ENCODE assay signal across 11 cellular contexts in the genomic region with DNA sequence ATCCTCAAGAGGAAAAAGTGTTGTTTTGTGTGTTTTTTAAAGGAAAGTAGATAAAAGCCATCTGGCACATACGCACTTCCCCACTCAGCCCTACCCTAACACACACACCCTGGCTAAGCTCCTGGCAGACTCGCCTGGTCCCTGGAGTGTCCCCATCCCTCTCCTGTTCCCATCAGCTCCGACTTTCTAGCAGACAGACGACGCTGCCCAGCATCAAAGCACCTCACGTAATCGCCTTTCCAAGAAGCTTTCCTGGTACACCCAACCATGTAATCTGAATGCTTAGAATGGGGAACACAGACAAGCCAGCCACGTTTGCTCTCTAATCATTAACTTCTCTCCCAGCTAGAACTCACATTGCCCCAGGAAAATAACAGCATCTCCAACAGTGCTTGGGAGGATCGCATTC.
DNase-seq lines count a peak whose midpoint lies in the region; ATAC-seq and TF ChIP-seq lines count a peak whose summit lies in the region.
"Had no signal": no experiment of that assay in that cellular context is flagged by ENCODE, and none has a peak within 500 bp of the region (broad histone marks: within the 10 kb centered on the region; RNA-seq: fewer than 3 reads in every experiment).

No MANE protein-coding gene starts in this region.

- ATAC-seq in lower lobe of right lung (peak; percentile 69 to 82), HG03039 (IDR thresholded peaks at IDR 0.05; ENCODE audit: unreplicated experiment) (no peak)

- H3K9me3 ChIP-seq in duodenal mucosa (ENCODE audit: control insufficient read depth in 1 of 2, low read length in 2 of 2): no peaks in the 10 kb centered on the region
- H3K9me3 ChIP-seq in lower lobe of right lung: no peaks in the 10 kb centered on the region
- no peaks in the 10 kb centered on the region for H3K9me3 ChIP-seq in spleen

- WGBS in spleen, 5 donors: 64 to 78% (median 75%) methylated on average over 9 of the region's 9 CpGs

- H3K9ac ChIP-seq in duodenal mucosa (ENCODE audit: low read depth in 1 of 2, low read length in 2 of 2): no peak overlapping the region

- TF ChIP-seq CTCF in lower lobe of right lung (IDR thresholded peaks at IDR 0.05): no peak
- TF ChIP-seq CTCF in spleen (IDR thresholded peaks at IDR 0.05 in 8 of 11, conservative IDR thresholded peaks at IDR 0.05 in 3 of 11): no peak

- H3K27me3 ChIP-seq in duodenal mucosa (ENCODE audit: control insufficient read depth in 1 of 2, insufficient read depth in 2 of 2, low read length in 2 of 2) (no peaks in the 10 kb centered on the region), lower lobe of right lung (ENCODE audit: low read depth) (no peaks in the 10 kb centered on the region), spleen (replicated peaks in 1 of 7) (no peaks in the 10 kb centered on the region)

- H3K36me3 ChIP-seq in duodenal mucosa (ENCODE audit: control insufficient read depth in 1 of 2, insufficient read depth in 2 of 2, low read length in 2 of 2) (peaks cover 5 to 8% of the 10 kb centered on the region in 2 donors), lower lobe of right lung (peaks cover 3% of the 10 kb centered on the region), spleen (peaks cover 0 to 14% (median 0%) of the 10 kb centered on the region in 6 donors)

- peak; percentile 59 for DNase-seq in HK-2 (ENCODE audit: unreplicated experiment)
- DNase-seq in lower lobe of right lung: no peak
- peak; percentile 22 for DNase-seq in spleen
- no peak for DNase-seq in iPS-NIHi11 (ENCODE audit: low spot score)
- no peak for DNase-seq in COLO668 (lab: John Stamatoyannopoulos, UW; ENCODE audit: unreplicated experiment)
- DNase-seq in effector CD4-positive, alpha-beta T cell: no peak
- DNase-seq: DMS79 treated with DMSO at 0.1 percent for 48 hours; Kasumi-1; stimulated activated CD4-positive, alpha-beta T cell treated with anti-CD3 and anti-CD28 coated beads, Interleukin-4, amount 100 ng/mL, for 4 hours had no signal

- H3K4me1 ChIP-seq in duodenal mucosa (ENCODE audit: control insufficient read depth in 1 of 2, insufficient read depth in 2 of 2, low read length in 2 of 2) (peaks cover 8 to 22% of the 10 kb centered on the region in 2 donors), lower lobe of right lung (peaks cover 11% of the 10 kb centered on the region), spleen (peaks cover 0 to 29% (median 10%) of the 10 kb centered on the region in 6 donors)

- peak overlapping the region; percentile 75 for H3K27ac ChIP-seq in duodenal mucosa (ENCODE audit: low read depth, low read length)
- H3K27ac ChIP-seq in lower lobe of right lung: peak overlapping the region; percentile 34
- peak overlapping the region in 7 of 8 donors; percentile 26 to 61 (median 46) for H3K27ac ChIP-seq in spleen

- no peak overlapping the region for H3K4me3 ChIP-seq in duodenal mucosa (ENCODE audit: low read depth in 1 of 2, low read length in 2 of 2)
- no peak overlapping the region for H3K4me3 ChIP-seq in lower lobe of right lung
- H3K4me3 ChIP-seq in spleen: no peak overlapping the region

- intact Hi-C loops in lower lobe of right lung (cut with DNase I) (no loop called here), spleen (cut with DNase I; ENCODE audit: low total_unique reads) (no loop called here)

- TF ChIP-seq POLR2A in spleen (IDR thresholded peaks at IDR 0.05): no peak

Comparison
In these comparisons a context has a peak if more than half of its experiments do, and no peak if none do; other contexts are left out.
1. DNase-seq: peak in HK-2 (single experiment) and spleen (single experiment); none in lower lobe of right lung (single experiment), iPS-NIHi11 (single experiment), COLO668 (single experiment) and effector CD4-positive, alpha-beta T cell (single experiment).
2. Peak in every context shown above with its lines, with median percentiles within 50 percentile points of each other: H3K27ac ChIP-seq.